8 cellular contexts compared by ENCODE assay signal in the genomic region with DNA sequence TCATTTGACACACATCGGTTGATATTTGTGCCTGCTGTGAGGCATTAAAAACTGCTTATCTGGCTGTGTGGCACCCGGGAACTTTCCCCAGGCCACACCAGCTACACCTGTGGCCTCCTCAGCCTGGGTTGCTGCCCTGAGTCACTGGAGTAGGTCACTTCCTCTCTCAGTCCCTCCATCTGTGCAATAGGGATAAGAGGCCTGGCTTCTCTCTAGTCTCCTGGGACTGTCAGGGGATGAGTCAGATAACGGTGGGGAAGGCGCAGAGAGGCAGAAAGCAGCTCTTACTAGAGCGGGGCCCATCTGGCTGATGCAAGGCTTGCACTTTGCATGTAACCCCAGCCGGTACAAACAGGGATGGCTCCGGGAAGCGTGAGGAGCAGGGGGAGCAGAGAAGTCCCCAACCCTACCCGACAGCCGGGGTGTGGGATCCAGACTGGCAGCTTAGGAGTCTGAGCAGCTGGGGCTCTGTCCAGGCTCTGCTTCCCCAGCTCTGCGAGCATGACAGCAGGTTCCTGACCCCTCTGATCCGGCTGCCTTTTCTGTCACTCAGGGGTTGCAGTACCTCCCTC. TPM values are rescaled to one million over a fixed set of nuclear protein-coding genes. Genes with fewer than 3 reads are reported as not detected.
A peak's percentile ranks its signal among the peaks of the same experiment; 100 is the strongest.
DNase-seq lines count a peak whose midpoint lies in the region; ATAC-seq, FAIRE-seq and TF ChIP-seq lines count a peak whose summit lies in the region.

No MANE protein-coding gene starts in this region.

- TF ChIP-seq POLR2A in ovary (IDR thresholded peaks at IDR 0.05), result no peak

- H3K9me3 ChIP-seq in HUES64 (ENCODE audit: insufficient read depth, low read depth, low read length) (no peaks in the 10 kb centered on the region), ovary (no peaks in the 10 kb centered on the region)

- peak; percentile 76 for DNase-seq in GDM1 (lab: John Stamatoyannopoulos, UW)
- DNase-seq in RCC 7860 (ENCODE audit: low spot score), result peak; percentile 100
- peak; percentile 64 for DNase-seq in activated T-helper 9 cell treated with anti-CD3 and anti-CD28 coated beads, Interleukin-2, amount 50 U/mL, for 16 hours (ENCODE audit: low read depth)
- peak; percentile 100 for DNase-seq in fibroblast of villous mesenchyme (ENCODE audit: low read depth)
- peak; percentile 70 to 88 (median 76) for DNase-seq in ovary
- no peak for DNase-seq in cerebellum (ENCODE audit: low spot score)

- H3K4me3 ChIP-seq in HUES64 (ENCODE audit: low read length) (no peak overlapping the region), fibroblast of villous mesenchyme (ENCODE audit: low read depth, low read length) (peak overlapping the region; percentile 29), ovary (no peak overlapping the region)

- peak overlapping the region; percentile 71 for H3K9ac ChIP-seq in HUES64 (ENCODE audit: low read depth, low read length)

- H3K36me3 ChIP-seq in HUES64 (ENCODE audit: insufficient read depth, low read length) (no peaks in the 10 kb centered on the region), ovary (no peaks in the 10 kb centered on the region)

- FAIRE-seq in RCC 7860 (lab: Jason Lieb, UNC), result peak; percentile 88

- ATAC-seq in GM21723 (IDR thresholded peaks at IDR 0.05; ENCODE audit: unreplicated experiment), result peak; percentile 74

- intact Hi-C loops in ovary (cut with DNase I), result loop anchor here in 2 of 4 donors (10.0 kb wide), 3 partner anchors 46 to 356 kb away; a partner anchor contains a TSS

- no peaks in the 10 kb centered on the region for H3K27me3 ChIP-seq in HUES64 (ENCODE audit: insufficient read depth, low read length)
- H3K27me3 ChIP-seq in ovary, result no peaks in the 10 kb centered on the region

- peaks cover 28% of the 10 kb centered on the region for H3K4me1 ChIP-seq in HUES64 (ENCODE audit: insufficient read depth, low read length)
- H3K4me1 ChIP-seq in ovary (ENCODE audit: insufficient read depth), result peaks cover 36% of the 10 kb centered on the region

- TF ChIP-seq EP300 in ovary (IDR thresholded peaks at IDR 0.05), result no peak

- TF ChIP-seq CTCF in fibroblast of villous mesenchyme (IDR thresholded peaks at IDR 0.05; ENCODE audit: insufficient read depth, low read depth, low read length) (no peak), ovary (IDR thresholded peaks at IDR 0.05) (no peak)

- H3K27ac ChIP-seq in HUES64 (ENCODE audit: low read depth, low read length), result peak overlapping the region; percentile 86
- peak overlapping the region; percentile 71 to 88 for H3K27ac ChIP-seq in ovary

- WGBS in HUES64, result 38% methylated on average over 12 of the region's 12 CpGs
- WGBS in ovary, 3 donors, result 32 to 41% (median 35%) methylated on average over 12 of the region's 12 CpGs

RNA-seq across cellular contexts. Expression of a gene that starts 34.0 kb away (rescaled TPM):
- 14.8 TPM for polyA plus RNA-seq in HUES64 (2013, experiment 1 of 2)
- 13.7 TPM for polyA plus RNA-seq in HUES64 (2013, experiment 2 of 2)
- total RNA-seq in fibroblast of villous mesenchyme (32.5 and 32.8 TPM in 2 replicates), ovary (10 to 100 TPM; 27.6 to 46.4 (median 33.1) TPM), cerebellum (16.1 TPM)
- polyA plus RNA-seq in ovary, result 10 to 100 TPM; 27.5 to 32.0 TPM

RNA-seq across cellular contexts. Expression of a gene that starts 47.0 kb away (rescaled TPM):
- 23.1 TPM for polyA plus RNA-seq in HUES64 (2013, experiment 1 of 2)
- polyA plus RNA-seq in HUES64 (2013, experiment 2 of 2), result 25.9 TPM
- total RNA-seq in fibroblast of villous mesenchyme (88.5 and 325 TPM in 2 replicates), ovary (1,000 to 10,000 TPM in 2 of 7 donors, 100 to 1,000 TPM in 5; 229 to 1,952 (median 524) TPM), cerebellum (60.5 TPM)
- polyA plus RNA-seq in ovary, result 100 to 1,000 TPM in 1 of 2 donors, 10 to 100 TPM in 1; 46.6 to 529 TPM
